Comparison of ENCODE assay signal across 8 cellular contexts in genomic region chr15:45790325-45790943, GRCh38.
DNase-seq lines count a peak whose midpoint lies in the region; ATAC-seq and TF ChIP-seq lines count a peak whose summit lies in the region.

No MANE protein-coding gene starts in this region.

- H3K27me3 ChIP-seq in HL-60 (ENCODE audit: insufficient read depth, poor library complexity, severe bottlenecking) = peaks cover 5% of the 10 kb centered on the region
- peaks cover 0 to 27% (median 0%) of the 10 kb centered on the region in 7 donors for H3K27me3 ChIP-seq in spleen (replicated peaks in 1 of 7)

- ATAC-seq in activated naive CD4-positive, alpha-beta T cell treated with anti-CD3 and anti-CD28 coated beads, Interleukin-2, amount 50 U/mL, for 72 hours = peak; percentile 41 to 67
- no peak for ATAC-seq in GM19397 (IDR thresholded peaks at IDR 0.05; ENCODE audit: unreplicated experiment)

- no peak overlapping the region for H3K27ac ChIP-seq in HL-60 (replicated peaks)
- no peak overlapping the region for H3K27ac ChIP-seq in spleen

- H3K4me3 ChIP-seq in HL-60 (replicated peaks; ENCODE audit: insufficient read depth, low read length) = no peak overlapping the region
- no peak overlapping the region for H3K4me3 ChIP-seq in foreskin fibroblast (ENCODE audit: low read depth in 1 of 2, low read length in 2 of 2)
- H3K4me3 ChIP-seq in spleen = no peak overlapping the region

- H3K9me3 ChIP-seq in spleen = no peaks in the 10 kb centered on the region

- H3K36me3 Mint-ChIP-seq in activated naive CD4-positive, alpha-beta T cell treated with anti-CD3 and anti-CD28 coated beads, Interleukin-2, amount 50 U/mL, for 72 hours = no peaks in the 10 kb centered on the region

- no peak for TF ChIP-seq POLR2A in spleen (IDR thresholded peaks at IDR 0.05)

- no peaks in the 10 kb centered on the region for H3K9me3 Mint-ChIP-seq in activated naive CD4-positive, alpha-beta T cell treated with anti-CD3 and anti-CD28 coated beads, Interleukin-2, amount 50 U/mL, for 72 hours

- H3K27ac Mint-ChIP-seq in activated naive CD4-positive, alpha-beta T cell treated with anti-CD3 and anti-CD28 coated beads, Interleukin-2, amount 50 U/mL, for 72 hours = no peak overlapping the region

- TF ChIP-seq CTCF in HL-60 (IDR thresholded peaks at IDR 0.05; ENCODE audit: insufficient read depth, low read length) = peak; percentile 43
- TF ChIP-seq CTCF in foreskin fibroblast (IDR thresholded peaks at IDR 0.05; ENCODE audit: low read depth, low read length) = peak; percentile 61
- peak in 8 of 11 experiments; percentile 15 to 50 (median 34) for TF ChIP-seq CTCF in spleen (IDR thresholded peaks at IDR 0.05 in 8 of 11, conservative IDR thresholded peaks at IDR 0.05 in 3 of 11)

- no peaks in the 10 kb centered on the region for H3K36me3 ChIP-seq in spleen

- intact Hi-C loops in spleen (cut with DNase I; ENCODE audit: low total_unique reads) = no loop called here

- no peaks in the 10 kb centered on the region for H3K4me1 ChIP-seq in spleen

- peak in 1 of 2 donors; percentile 17 for DNase-seq in activated naive CD4-positive, alpha-beta T cell treated with anti-CD3 and anti-CD28 coated beads, Interleukin-2, amount 50 U/mL, for 72 hours (ENCODE audit: low spot score in 2 of 2)
- no peak for DNase-seq in activated naive CD4-positive, alpha-beta T cell treated with Interleukin-2 at 50 U/mL for 16 hours
- DNase-seq in HL-60 (ENCODE audit: low read depth in 1 of 2, low spot score in 1 of 2) (peak in 1 of 2 experiments; percentile 4), RPMI8226 (peak; percentile 45), foreskin fibroblast (peak; percentile 3 to 30), spleen (no peak), anterior cingulate cortex (lab: John Stamatoyannopoulos, UW) (no peak)

- WGBS in spleen, 5 donors = 39 to 45% (median 43%) methylated on average over 4 of the region's 4 CpGs

Comparison
In these comparisons a context has a peak if more than half of its experiments do, and no peak if none do; other contexts are left out.
1. DNase-seq: peak in RPMI8226 (single experiment) and foreskin fibroblast (2 of 2); none in activated naive CD4-positive, alpha-beta T cell treated with Interleukin-2 at 50 U/mL for 16 hours (single experiment), spleen (single experiment) and anterior cingulate cortex (0 of 58).
2. Peak in every context shown above with its lines, with median percentiles within 50 percentile points of each other: CTCF ChIP-seq.